1 cellular context compared by ENCODE assay signal in genomic region chr7:6238309-6238925, GRCh38.
TF ChIP-seq lines count a peak whose summit lies in the region.

No MANE protein-coding gene starts in this region.

TF ChIP-seq in HepG2, 621 proteins besides CTCF, POLR2A, EP300 and RAD21 (continued from another document and continues in another):
- TF ChIP-seq SOX6 (IDR thresholded peaks at IDR 0.05) = no peak
- TF ChIP-seq SOX6 (CRISPR knock-in tag; IDR thresholded peaks at IDR 0.05) = peak; percentile 40; the same call in 1 of the 2 replicates
- TF ChIP-seq ZBTB49 (CRISPR knock-in tag; IDR thresholded peaks at IDR 0.05; ENCODE audit: borderline replicate concordance) = no peak
- TF ChIP-seq RBAK (CRISPR knock-in tag; IDR thresholded peaks at IDR 0.05) = no peak
- no peak for TF ChIP-seq RCOR2 (CRISPR knock-in tag; IDR thresholded peaks at IDR 0.05)
- no peak for TF ChIP-seq ZNF251 (CRISPR knock-in tag; IDR thresholded peaks at IDR 0.05)
- no peak for TF ChIP-seq PRDM15 (CRISPR knock-in tag; IDR thresholded peaks at IDR 0.05)
- TF ChIP-seq JUNB (CRISPR knock-in tag; IDR thresholded peaks at IDR 0.05; ENCODE audit: borderline replicate concordance) = peak; percentile 31; the same call in 1 of the 2 replicates
- no peak for TF ChIP-seq ZNF562 (CRISPR knock-in tag; IDR thresholded peaks at IDR 0.05; ENCODE audit: borderline replicate concordance)
- no peak for TF ChIP-seq HES4 (CRISPR knock-in tag; IDR thresholded peaks at IDR 0.05; ENCODE audit: borderline replicate concordance)
- no peak for TF ChIP-seq SP1 (IDR thresholded peaks at IDR 0.05)
- no peak for TF ChIP-seq SP1 (CRISPR knock-in tag; IDR thresholded peaks at IDR 0.05)
- TF ChIP-seq ZBTB43 (CRISPR knock-in tag; conservative IDR thresholded peaks at IDR 0.05) = no peak
- TF ChIP-seq BRCA1 (CRISPR knock-in tag; IDR thresholded peaks at IDR 0.05) = no peak
- TF ChIP-seq ZNF235 (CRISPR knock-in tag; IDR thresholded peaks at IDR 0.05; ENCODE audit: borderline replicate concordance) = no peak
- no peak for TF ChIP-seq ZNF547 (CRISPR knock-in tag; IDR thresholded peaks at IDR 0.05)
- no peak for TF ChIP-seq HDAC6 (IDR thresholded peaks at IDR 0.05; ENCODE audit: low read depth, low read length)
- TF ChIP-seq TGIF2 (CRISPR knock-in tag; IDR thresholded peaks at IDR 0.05) = no peak
- TF ChIP-seq DZIP1 (CRISPR knock-in tag; IDR thresholded peaks at IDR 0.05) = no peak
- no peak for TF ChIP-seq KAT2B (IDR thresholded peaks at IDR 0.05; ENCODE audit: borderline replicate concordance, low read depth, low read length)
- no peak for TF ChIP-seq ZBTB10 (CRISPR knock-in tag; IDR thresholded peaks at IDR 0.05; ENCODE audit: borderline replicate concordance)
- no peak for TF ChIP-seq ZNF720 (CRISPR knock-in tag; IDR thresholded peaks at IDR 0.05)
- no peak for TF ChIP-seq EHMT2 (IDR thresholded peaks at IDR 0.05; ENCODE audit: borderline replicate concordance, low read depth, low read length)
- TF ChIP-seq HNRNPUL1 (IDR thresholded peaks at IDR 0.05; ENCODE audit: low read depth, low read length) = no peak
- no peak for TF ChIP-seq MYC (CRISPR knock-in tag; IDR thresholded peaks at IDR 0.05; ENCODE audit: borderline replicate concordance)
- TF ChIP-seq MXI1 (IDR thresholded peaks at IDR 0.05; ENCODE audit: borderline replicate concordance, low read depth, low read length) = no peak
- TF ChIP-seq MXD4 (CRISPR knock-in tag; IDR thresholded peaks at IDR 0.05) = no peak
- TF ChIP-seq AKNA (CRISPR knock-in tag; IDR thresholded peaks at IDR 0.05; ENCODE audit: borderline replicate concordance) = no peak
- no peak for TF ChIP-seq SMARCC2 (IDR thresholded peaks at IDR 0.05)
- no peak for TF ChIP-seq ZNF264 (CRISPR knock-in tag; IDR thresholded peaks at IDR 0.05)
- no peak for TF ChIP-seq ZMYM3 (CRISPR knock-in tag; IDR thresholded peaks at IDR 0.05)
- no peak for TF ChIP-seq ZNF782 (CRISPR knock-in tag; IDR thresholded peaks at IDR 0.05; ENCODE audit: borderline replicate concordance)
- TF ChIP-seq RARA (CRISPR knock-in tag; IDR thresholded peaks at IDR 0.05) = peak; percentile 71
- peak; percentile 82; the same call in 1 of the 2 replicates for TF ChIP-seq TCF7 (IDR thresholded peaks at IDR 0.05; ENCODE audit: low read depth)
- no peak for TF ChIP-seq MTF2 (CRISPR knock-in tag; IDR thresholded peaks at IDR 0.05; ENCODE audit: borderline replicate concordance)
- no peak for TF ChIP-seq ZNF549 (CRISPR knock-in tag; IDR thresholded peaks at IDR 0.05)
- TF ChIP-seq IRF2 (CRISPR knock-in tag; IDR thresholded peaks at IDR 0.05) = peak; percentile 36; the same call in 1 of the 2 replicates
- no peak for TF ChIP-seq PREB (CRISPR knock-in tag; IDR thresholded peaks at IDR 0.05)
- TF ChIP-seq HNF1B (CRISPR knock-in tag; IDR thresholded peaks at IDR 0.05) = no peak
- TF ChIP-seq ZMYM4 (CRISPR knock-in tag; IDR thresholded peaks at IDR 0.05) = no peak; the same call in 1 of the 2 replicates
- no peak for TF ChIP-seq ZNF33A (CRISPR knock-in tag; IDR thresholded peaks at IDR 0.05; ENCODE audit: borderline replicate concordance)
- no peak for TF ChIP-seq RFXANK (CRISPR knock-in tag; IDR thresholded peaks at IDR 0.05)
